29 cellular contexts compared by ENCODE assay signal in genomic region chr4:148980782-148981181, GRCh38.
DNase-seq lines count a peak whose midpoint lies in the region; TF ChIP-seq lines count a peak whose summit lies in the region.
"Had no signal": no experiment of that assay in that cellular context is flagged by ENCODE, and none has a peak within 500 bp of the region (broad histone marks: within the 10 kb centered on the region; RNA-seq: fewer than 3 reads in every experiment).

No MANE protein-coding gene starts in this region.

- H3K27me3 Mint-ChIP-seq in brain = no peaks in the 10 kb centered on the region
- H3K27me3 Mint-ChIP-seq: activated CD4-positive, alpha-beta T cell treated with anti-CD3 and anti-CD28 coated beads, Interleukin-2, amount 10 ng/mL, durations not matched to agents 7 days and 5 days; dendritic cell treated with granulocyte-macrophage colony-stimulating factor and Interleukin-4, amounts not matched to agents 40 ng/mL and 50 ng/mL, for 4 days; memory B cell had no signal

- TF ChIP-seq EP300 in sigmoid colon (IDR thresholded peaks at IDR 0.05) = no peak

- BruUV-seq in PC-9 (replicated peaks; lab: Mats Ljungman, UMichigan) = no TSS peak

- H3K79me2 ChIP-seq in PC-9 (ENCODE audit: low read depth) (no peaks in the 10 kb centered on the region), smooth muscle cell (ENCODE audit: low read depth) (no peaks in the 10 kb centered on the region)

- no peaks in the 10 kb centered on the region for H3K27me3 ChIP-seq in sigmoid colon
- H3K27me3 ChIP-seq in PC-9 (ENCODE audit: insufficient read depth, low read depth) = no peaks in the 10 kb centered on the region
- no peaks in the 10 kb centered on the region for H3K27me3 ChIP-seq in smooth muscle cell (ENCODE audit: low read depth)
- H3K27me3 ChIP-seq: BLaER1, pancreas had no signal

- H4K20me1 ChIP-seq in PC-9 (ENCODE audit: insufficient read depth) (no peaks in the 10 kb centered on the region), smooth muscle cell (ENCODE audit: low read depth) (no peaks in the 10 kb centered on the region)
- H4K20me1 ChIP-seq: BLaER1 had no signal

- intact Hi-C loops in sigmoid colon (cut with DNase I) (no loop called here), PC-9 (cut with micrococcal nuclease; ENCODE audit: unreplicated experiment) (no loop called here)

- no peaks in the 10 kb centered on the region for H3K36me3 ChIP-seq in sigmoid colon
- no peaks in the 10 kb centered on the region for H3K36me3 ChIP-seq in PC-9 (ENCODE audit: low read depth)
- no peaks in the 10 kb centered on the region for H3K36me3 ChIP-seq in smooth muscle cell (ENCODE audit: low read depth)
- H3K36me3 ChIP-seq: BLaER1, pancreas had no signal

- no peaks in the 10 kb centered on the region for H3K36me3 Mint-ChIP-seq in brain
- H3K36me3 Mint-ChIP-seq: activated naive CD4-positive, alpha-beta T cell treated with anti-CD3 and anti-CD28 coated beads, Interleukin-2, amount 50 U/mL, for 72 hours; memory B cell; WTC11 had no signal

- H3K4me3 Mint-ChIP-seq in brain = peak overlapping the region in 1 of 5 experiments; percentile 9
- H3K4me3 Mint-ChIP-seq: activated CD4-positive, alpha-beta T cell treated with anti-CD3 and anti-CD28 coated beads, Interleukin-2, amount 10 ng/mL, durations not matched to agents 7 days and 5 days; dendritic cell treated with granulocyte-macrophage colony-stimulating factor and Interleukin-4, amounts not matched to agents 40 ng/mL and 50 ng/mL, for 4 days; endodermal cell; memory B cell; neural crest cell; WTC11 had no signal

- DNase-seq in G401 (ENCODE audit: low spot score) = peak; percentile 49
- DNase-seq in hippocampal formation (lab: John Stamatoyannopoulos, UW) = peak; percentile 1 to 35
- no peak for DNase-seq in sigmoid colon
- no peak for DNase-seq in T1000 (lab: John Stamatoyannopoulos, UW)
- no peak for DNase-seq in PC-9
- DNase-seq in SK-N-DZ (ENCODE audit: low spot score) = no peak
- DNase-seq in smooth muscle cell (lab: John Stamatoyannopoulos, UW; ENCODE audit: unreplicated experiment) = no peak
- DNase-seq: activated CD4-positive, alpha-beta T cell treated with anti-CD3 and anti-CD28 coated beads, Interleukin-2, amount 10 ng/mL, durations not matched to agents 7 days and 5 days; DMS153; endodermal cell; KG1; MM.1S; NCI-H2029 treated with DMSO at 0.1 percent for 48 hours; NCI-H345; pancreas; right cardiac atrium; stimulated activated CD4-positive, alpha-beta T cell treated with anti-CD3 and anti-CD28 coated beads, Interleukin-12 subunit alpha, Interleukin-12 subunit beta, amount 100 ng/mL, for 4 hours; stimulated activated CD4-positive, alpha-beta T cell treated with anti-CD3 and anti-CD28 coated beads, Interleukin-2, amount 100 ng/mL, for 48 hours; T-helper 1 cell; trophoblast cell had no signal

- TF ChIP-seq POLR2A in sigmoid colon (IDR thresholded peaks at IDR 0.05) = no peak

- H2AFZ ChIP-seq in PC-9 (no peak overlapping the region), smooth muscle cell (ENCODE audit: low read depth) (no peak overlapping the region)

- POLR2A ChIA-PET in PC-9 (lab: Charles Lee; ENCODE audit: unreplicated experiment) = no interaction called here

- peaks cover 6% of the 10 kb centered on the region for H3K4me1 Mint-ChIP-seq in brain
- H3K4me1 Mint-ChIP-seq: activated CD4-positive, alpha-beta T cell treated with anti-CD3 and anti-CD28 coated beads, Interleukin-2, amount 10 ng/mL, durations not matched to agents 7 days and 5 days; endodermal cell; neural crest cell had no signal

- H3K4me2 ChIP-seq in PC-9 (no peak overlapping the region), smooth muscle cell (no peak overlapping the region)
- H3K4me2 ChIP-seq: BLaER1 had no signal

- TF ChIP-seq CTCF in brain (conservative IDR thresholded peaks at IDR 0.05) (no peak), sigmoid colon (IDR thresholded peaks at IDR 0.05) (peak in 1 of 4 experiments; percentile 4), PC-9 (conservative IDR thresholded peaks at IDR 0.05) (no peak), smooth muscle cell (IDR thresholded peaks at IDR 0.05; ENCODE audit: borderline replicate concordance, insufficient read depth, poor library complexity, severe bottlenecking) (no peak)

- H3K27ac Mint-ChIP-seq in brain = peak overlapping the region in 3 of 5 experiments; percentile 13 to 81 (median 78)
- H3K27ac Mint-ChIP-seq: activated CD4-positive, alpha-beta T cell treated with anti-CD3 and anti-CD28 coated beads, Interleukin-2, amount 10 ng/mL, durations not matched to agents 7 days and 5 days; activated naive CD4-positive, alpha-beta T cell treated with anti-CD3 and anti-CD28 coated beads, Interleukin-2, amount 50 U/mL, for 72 hours; dendritic cell treated with granulocyte-macrophage colony-stimulating factor and Interleukin-4, amounts not matched to agents 40 ng/mL and 50 ng/mL, for 4 days; endodermal cell; memory B cell; WTC11 had no signal

- no peaks in the 10 kb centered on the region for H3K9me2 ChIP-seq in PC-9 (ENCODE audit: insufficient read depth)

- CTCF ChIA-PET in PC-9 (lab: Charles Lee) = no interaction called here

- in situ Hi-C loops in G401 (cut with HindIII; ENCODE audit: low sequenced_read_pairs) = no loop called here

- H3K4me3 ChIP-seq in sigmoid colon = no peak overlapping the region
- H3K4me3 ChIP-seq in PC-9 = no peak overlapping the region
- no peak overlapping the region for H3K4me3 ChIP-seq in smooth muscle cell
- H3K4me3 ChIP-seq: BLaER1, pancreas, SK-N-MC had no signal

- H3K4me1 ChIP-seq in sigmoid colon (peaks cover 0 to 31% (median 26%) of the 10 kb centered on the region in 4 donors), PC-9 (replicated peaks; ENCODE audit: insufficient read depth) (0 out of 2 replicates have a peak, but pooled peaks cover 6% of the 10 kb centered on the region), smooth muscle cell (ENCODE audit: low read depth) (no peaks in the 10 kb centered on the region)
- H3K4me1 ChIP-seq: pancreas had no signal

- no peak overlapping the region for H3K9ac ChIP-seq in smooth muscle cell (ENCODE audit: low read depth)
- H3K9ac ChIP-seq: BLaER1 had no signal

- H3K9me3 ChIP-seq in sigmoid colon = no peaks in the 10 kb centered on the region
- no peaks in the 10 kb centered on the region for H3K9me3 ChIP-seq in PC-9 (ENCODE audit: insufficient read depth, low read depth)
- H3K9me3 ChIP-seq in smooth muscle cell (replicated peaks; ENCODE audit: low read depth) = no peaks in the 10 kb centered on the region
- H3K9me3 ChIP-seq: pancreas had no signal

- peaks cover 0 to 3% (median 0%) of the 10 kb centered on the region in 5 experiments for H3K9me3 Mint-ChIP-seq in brain
- H3K9me3 Mint-ChIP-seq: activated naive CD4-positive, alpha-beta T cell treated with anti-CD3 and anti-CD28 coated beads, Interleukin-2, amount 50 U/mL, for 72 hours had no signal

- H3K27ac ChIP-seq in sigmoid colon (peak overlapping the region in 3 of 4 donors; percentile 46 to 75 (median 67)), PC-9 (no peak overlapping the region), smooth muscle cell (ENCODE audit: low read depth) (no peak overlapping the region)
- H3K27ac ChIP-seq: BLaER1, HL-60, pancreas, SK-N-MC had no signal

- H3F3A ChIP-seq in PC-9 (ENCODE audit: insufficient read depth, low read depth) (no peaks in the 10 kb centered on the region), smooth muscle cell (ENCODE audit: low read depth) (no peaks in the 10 kb centered on the region)

Comparison
In these comparisons a context has a peak if more than half of its experiments do, and no peak if none do; other contexts are left out.
1. DNase-seq: peak in G401 (single experiment) and hippocampal formation (2 of 2); none in sigmoid colon (single experiment), T1000 (single experiment), PC-9 (0 of 2), SK-N-DZ (single experiment) and smooth muscle cell (single experiment).
2. H3K27ac ChIP-seq: peak in sigmoid colon (3 of 4); none in PC-9 (single experiment) and smooth muscle cell (single experiment).